8 cellular contexts compared by ENCODE assay signal in genomic region chr15:22664294-22665058, GRCh38.
DNase-seq lines count a peak whose midpoint lies in the region; ATAC-seq, FAIRE-seq and TF ChIP-seq lines count a peak whose summit lies in the region.
"Not testable (repeated sequence)": the region's sequence is repeated elsewhere in the genome, so short reads cannot be mapped to it uniquely, and the experiment has no call there.

No MANE protein-coding gene starts in this region.

- H3K9me3 Mint-ChIP-seq in activated T-cell treated with anti-CD3 and anti-CD28 coated beads, Interleukin-2, amount 50 U/mL, for 24 hours, result not testable (repeated sequence)

- peaks cover 16% of the 10 kb centered on the region for H3K4me1 Mint-ChIP-seq in activated T-cell treated with anti-CD3 and anti-CD28 coated beads, Interleukin-2, amount 50 U/mL, for 24 hours (ENCODE audit: low read depth)

- not testable (repeated sequence) for TF ChIP-seq POLR2A in HepG2 (IDR thresholded peaks at IDR 0.05; ENCODE audit: insufficient read depth in 1 of 2, low read depth in 2 of 2, low read length in 2 of 2)

- not testable (repeated sequence) for H3K4me1 ChIP-seq in NT2/D1 (ENCODE audit: insufficient read depth, insufficient read length); endocrine pancreas (ENCODE audit: control insufficient read depth, insufficient read depth, low read length); HepG2 (ENCODE audit: insufficient read depth, low read length); small intestine (ENCODE audit: control insufficient read depth in 2 of 2, insufficient read depth in 1 of 2, low read depth in 1 of 2, low read length in 1 of 2)

- CTCF ChIA-PET in HepG2 (lab: Yijun Ruan, JAX; ENCODE audit: low intra/inter-chr PET ratio, low total read pairs), result not testable (repeated sequence)

- H3K9ac ChIP-seq in NT2/D1 (ENCODE audit: insufficient read length, low read depth), result not testable (repeated sequence)
- peak overlapping the region; percentile 26 for H3K9ac ChIP-seq in endocrine pancreas (ENCODE audit: control insufficient read depth, insufficient read depth, low read length)
- H3K9ac ChIP-seq in HepG2 (ENCODE audit: insufficient read depth, low read depth, low read length), result peak overlapping the region; percentile 76

- TF ChIP-seq RAD21 in HepG2 (CRISPR knock-in tag; IDR thresholded peaks at IDR 0.05), result not testable (repeated sequence)

- peak overlapping the region; percentile 88 for H3K27ac Mint-ChIP-seq in activated T-cell treated with anti-CD3 and anti-CD28 coated beads, Interleukin-2, amount 50 U/mL, for 24 hours

- not testable (repeated sequence) for TF ChIP-seq CTCF in HepG2 (CRISPR knock-in tag; IDR thresholded peaks at IDR 0.05)

- H3K4me3 ChIP-seq in NT2/D1 (ENCODE audit: insufficient read length, low read depth) (peak overlapping the region; percentile 24), endocrine pancreas (ENCODE audit: control insufficient read depth, insufficient read depth, low read length) (peak overlapping the region; percentile 89), HepG2 (replicated peaks in 1 of 3; ENCODE audit: insufficient read depth in 1 of 3, low read depth in 2 of 3, low read length in 3 of 3) (peak overlapping the region; percentile 56 to 70 (median 69); a peak in 5 of 6 replicates), small intestine (ENCODE audit: low read depth in 1 of 2, low read length in 2 of 2) (peak overlapping the region; percentile 15 to 55)

- not testable (repeated sequence) for FAIRE-seq in HepG2 (lab: Jason Lieb, UNC); small intestine (lab: Jason Lieb, UNC)

- H3K4me2 ChIP-seq in HepG2 (ENCODE audit: low read depth, low read length), result peak overlapping the region; percentile 53; the same call in 1 of the 2 replicates

- not testable (repeated sequence) for H3K9me3 ChIP-seq in NT2/D1 (ENCODE audit: insufficient read depth, low read length); endocrine pancreas (ENCODE audit: control insufficient read depth, low read length); HepG2 (ENCODE audit: low read length); small intestine (ENCODE audit: control insufficient read depth, low read depth)

- peak overlapping the region; percentile 90 for H3K27ac ChIP-seq in HepG2 (ENCODE audit: extremely low read length, insufficient read depth, low read length)
- peak overlapping the region in 1 of 2 donors; percentile 83 for H3K27ac ChIP-seq in small intestine (ENCODE audit: low read depth in 1 of 2, low read length in 1 of 2)

- H3K27me3 Mint-ChIP-seq in activated T-cell treated with anti-CD3 and anti-CD28 coated beads, Interleukin-2, amount 50 U/mL, for 24 hours, result not testable (repeated sequence)

- no CpG with 5 or more reads among the region's 110 CpGs for WGBS in HepG2 (ENCODE audit: low lambda C conversion rate)
- 0% methylated on average over 39 to 100 of the region's 110 CpGs for WGBS in small intestine, 3 donors

- ATAC-seq in GM19043 (IDR thresholded peaks at IDR 0.05; ENCODE audit: low read depth, unreplicated experiment) (peak; percentile 69), HG02981 (IDR thresholded peaks at IDR 0.05; ENCODE audit: unreplicated experiment) (peak; percentile 65), HepG2 (peak; percentile 98)

- H3K36me3 Mint-ChIP-seq in activated T-cell treated with anti-CD3 and anti-CD28 coated beads, Interleukin-2, amount 50 U/mL, for 24 hours (ENCODE audit: low read depth), result not testable (repeated sequence)

- in situ Hi-C loops in HepG2 (cut with HindIII; ENCODE audit: extremely low pct_ligation_motif_present, low pct_unique_long_range_greater_than_20kb), result not testable (repeated sequence)

- peak overlapping the region; percentile 65 for H3K4me3 Mint-ChIP-seq in activated T-cell treated with anti-CD3 and anti-CD28 coated beads, Interleukin-2, amount 50 U/mL, for 24 hours

- H3K36me3 ChIP-seq in NT2/D1 (ENCODE audit: insufficient read depth, insufficient read length, low read length); endocrine pancreas (ENCODE audit: control insufficient read depth, insufficient read depth, low read length); HepG2 (replicated peaks in 1 of 2; ENCODE audit: control insufficient read depth in 1 of 2, insufficient read depth in 2 of 2, low read length in 2 of 2); small intestine (ENCODE audit: control insufficient read depth in 2 of 2, insufficient read depth in 2 of 2, low read length in 2 of 2): not testable (repeated sequence)

- POLR2A ChIA-PET in HepG2 (lab: Yijun Ruan, JAX), result not testable (repeated sequence)

- H3K27me3 ChIP-seq in NT2/D1 (ENCODE audit: insufficient read depth, insufficient read length); endocrine pancreas (ENCODE audit: control insufficient read depth, insufficient read depth, low read length); HepG2 (ENCODE audit: control insufficient read depth in 1 of 2, insufficient read depth in 2 of 2, low read length in 2 of 2); small intestine (ENCODE audit: control insufficient read depth in 2 of 2, insufficient read depth in 2 of 2, low read length in 2 of 2): not testable (repeated sequence)

- not testable (repeated sequence) for H2AFZ ChIP-seq in HepG2 (ENCODE audit: low read length)

- intact Hi-C loops in HepG2 (cut with micrococcal nuclease; ENCODE audit: unreplicated experiment), result not testable (repeated sequence)

- BruUV-seq in HepG2 (replicated peaks; lab: Mats Ljungman, UMichigan), result not testable (repeated sequence)

- TF ChIP-seq EP300 in HepG2 (IDR thresholded peaks at IDR 0.05; ENCODE audit: low read depth in 2 of 2, low read length in 2 of 2); HepG2 (CRISPR knock-in tag; IDR thresholded peaks at IDR 0.05; ENCODE audit: borderline replicate concordance): not testable (repeated sequence)

- peak; percentile 24 for DNase-seq in Ammon's horn (ENCODE audit: low spot score)
- DNase-seq in NT2/D1 (ENCODE audit: low read depth, low spot score), result not testable (repeated sequence)
- peak; percentile 58 for DNase-seq in activated T-cell treated with anti-CD3 and anti-CD28 coated beads, Interleukin-2, amount 50 U/mL, for 24 hours
- DNase-seq in HepG2 (ENCODE audit: low spot score), result peak; percentile 0
- peak; percentile 7 for DNase-seq in small intestine

- not testable (repeated sequence) for H4K20me1 ChIP-seq in HepG2 (ENCODE audit: insufficient read depth, low read length)

- H3K79me2 ChIP-seq in HepG2 (ENCODE audit: insufficient read depth, low read length), result not testable (repeated sequence)

TF ChIP-seq in HepG2, 621 proteins besides CTCF, POLR2A, EP300 and RAD21 (continues in another document):
- TF ChIP-seq TFDP2 (CRISPR knock-in tag; IDR thresholded peaks at IDR 0.05) (0 out of 2 replicates have a peak, but pooled peaks have one; percentile 2), ZNF768 (CRISPR knock-in tag; IDR thresholded peaks at IDR 0.05) (peak; percentile 12; the same call in 1 of the 2 replicates)
- TF ChIP-seq, protein P1, sequence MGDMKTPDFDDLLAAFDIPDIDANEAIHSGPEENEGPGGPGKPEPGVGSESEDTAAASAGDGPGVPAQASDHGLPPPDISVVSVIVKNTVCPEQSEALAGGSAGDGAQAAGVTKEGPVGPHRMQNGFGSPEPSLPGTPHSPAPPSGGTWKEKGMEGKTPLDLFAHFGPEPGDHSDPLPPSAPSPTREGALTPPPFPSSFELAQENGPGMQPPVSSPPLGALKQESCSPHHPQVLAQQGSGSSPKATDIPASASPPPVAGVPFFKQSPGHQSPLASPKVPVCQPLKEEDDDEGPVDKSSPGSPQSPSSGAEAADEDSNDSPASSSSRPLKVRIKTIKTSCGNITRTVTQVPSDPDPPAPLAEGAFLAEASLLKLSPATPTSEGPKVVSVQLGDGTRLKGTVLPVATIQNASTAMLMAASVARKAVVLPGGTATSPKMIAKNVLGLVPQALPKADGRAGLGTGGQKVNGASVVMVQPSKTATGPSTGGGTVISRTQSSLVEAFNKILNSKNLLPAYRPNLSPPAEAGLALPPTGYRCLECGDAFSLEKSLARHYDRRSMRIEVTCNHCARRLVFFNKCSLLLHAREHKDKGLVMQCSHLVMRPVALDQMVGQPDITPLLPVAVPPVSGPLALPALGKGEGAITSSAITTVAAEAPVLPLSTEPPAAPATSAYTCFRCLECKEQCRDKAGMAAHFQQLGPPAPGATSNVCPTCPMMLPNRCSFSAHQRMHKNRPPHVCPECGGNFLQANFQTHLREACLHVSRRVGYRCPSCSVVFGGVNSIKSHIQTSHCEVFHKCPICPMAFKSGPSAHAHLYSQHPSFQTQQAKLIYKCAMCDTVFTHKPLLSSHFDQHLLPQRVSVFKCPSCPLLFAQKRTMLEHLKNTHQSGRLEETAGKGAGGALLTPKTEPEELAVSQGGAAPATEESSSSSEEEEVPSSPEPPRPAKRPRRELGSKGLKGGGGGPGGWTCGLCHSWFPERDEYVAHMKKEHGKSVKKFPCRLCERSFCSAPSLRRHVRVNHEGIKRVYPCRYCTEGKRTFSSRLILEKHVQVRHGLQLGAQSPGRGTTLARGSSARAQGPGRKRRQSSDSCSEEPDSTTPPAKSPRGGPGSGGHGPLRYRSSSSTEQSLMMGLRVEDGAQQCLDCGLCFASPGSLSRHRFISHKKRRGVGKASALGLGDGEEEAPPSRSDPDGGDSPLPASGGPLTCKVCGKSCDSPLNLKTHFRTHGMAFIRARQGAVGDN (CRISPR knock-in tag; IDR thresholded peaks at IDR 0.05), result peak; percentile 40

Comparison
In these comparisons a context has a peak if more than half of its experiments do, and no peak if none do; other contexts are left out.
1. H3K4me3 ChIP-seq: peak in every context shown above with its lines; median percentile 89 in endocrine pancreas; 69 in HepG2; 35 in small intestine; 24 in NT2/D1.